Comparison of ENCODE assay signal across 13 cellular contexts in the genomic region with DNA sequence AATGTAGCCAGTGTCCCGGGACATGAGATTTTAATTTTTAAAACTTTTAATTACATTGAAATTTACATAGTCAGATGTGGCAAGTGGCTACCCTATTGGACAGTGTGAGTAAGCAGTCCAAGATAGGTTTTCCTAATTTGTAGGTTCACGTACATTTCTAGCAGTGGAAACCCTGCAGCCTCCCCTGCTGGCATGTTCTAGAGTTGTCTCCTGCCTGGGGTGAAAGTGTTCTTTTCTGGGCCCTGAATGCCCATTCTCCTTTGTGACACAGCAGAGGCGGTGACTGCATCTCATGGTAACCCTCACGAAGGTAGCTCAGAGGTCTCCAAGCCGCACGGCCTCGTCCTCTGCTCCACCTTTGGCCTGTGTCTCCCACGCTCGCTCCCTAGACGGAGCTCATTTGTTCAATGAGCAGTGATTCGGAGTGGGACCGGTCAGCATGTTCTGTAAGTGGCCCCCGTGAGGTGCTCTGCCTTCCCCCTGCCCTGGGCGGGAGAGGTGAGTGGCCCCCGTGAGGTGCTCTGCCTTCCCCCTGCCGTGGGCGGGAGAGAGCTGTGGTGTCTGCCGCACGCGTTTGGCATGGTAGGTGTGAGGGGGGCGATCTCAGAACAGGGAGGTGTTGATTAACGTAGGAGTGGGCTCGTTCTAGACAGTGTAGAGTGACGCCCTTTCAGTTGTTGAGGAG. TPM values are rescaled to one million over a fixed set of nuclear protein-coding genes. Genes with fewer than 3 reads are reported as not detected.
A peak's percentile ranks its signal among the peaks of the same experiment; 100 is the strongest.
DNase-seq lines count a peak whose midpoint lies in the region; ATAC-seq and TF ChIP-seq lines count a peak whose summit lies in the region.
"Had no signal": no experiment of that assay in that cellular context is flagged by ENCODE, and none has a peak within 500 bp of the region (broad histone marks: within the 10 kb centered on the region; RNA-seq: fewer than 3 reads in every experiment).

No MANE protein-coding gene starts in this region.

- H3K4me3 ChIP-seq in GM06990 (replicated peaks; ENCODE audit: low read depth, low read length) = no peak overlapping the region
- no peak overlapping the region for H3K4me3 ChIP-seq in stomach
- H3K4me3 ChIP-seq: colonic mucosa, gastroesophageal sphincter, lung had no signal

- no peaks in the 10 kb centered on the region for H3K27me3 Mint-ChIP-seq in natural killer cell treated with Interleukin-12 subunit alpha and Interleukin-12 subunit beta and Interleukin-15 and Interleukin-18, amount 100 ng/mL, for 72 hours

- TF ChIP-seq CTCF in GM06990 (IDR thresholded peaks at IDR 0.05; ENCODE audit: insufficient read depth, low read length, poor library complexity, severe bottlenecking) (peak; percentile 10), stomach (IDR thresholded peaks at IDR 0.05) (no peak)

- H3K4me1 Mint-ChIP-seq in natural killer cell treated with Interleukin-12 subunit alpha and Interleukin-12 subunit beta and Interleukin-15 and Interleukin-18, amount 100 ng/mL, for 72 hours (ENCODE audit: low read depth in 2 of 2) = peaks cover 27 to 28% of the 10 kb centered on the region in 2 donors

- peak overlapping the region; percentile 39 to 75 for H3K27ac Mint-ChIP-seq in natural killer cell treated with Interleukin-12 subunit alpha and Interleukin-12 subunit beta and Interleukin-15 and Interleukin-18, amount 100 ng/mL, for 72 hours

- DNase-seq in GM06990 (ENCODE audit: extremely low read depth, insufficient read length) = no peak
- DNase-seq in HT-29 (ENCODE audit: low spot score) = peak; percentile 3
- peak; percentile 40 for DNase-seq in dermis blood vessel endothelial cell
- no peak for DNase-seq in natural killer cell treated with Interleukin-12 subunit alpha and Interleukin-12 subunit beta and Interleukin-15 and Interleukin-18, amount 100 ng/mL, for 72 hours (ENCODE audit: low spot score)
- no peak for DNase-seq in stomach
- no peak for DNase-seq in hippocampal formation (lab: John Stamatoyannopoulos, UW)
- DNase-seq: activated effector memory CD4-positive, alpha-beta T cell treated with anti-CD3 and anti-CD28 coated beads, Interleukin-2, amount 50 U/mL, for 16 hours; colonic mucosa; DMS 273 treated with DMSO at 0.1 percent for 48 hours; NCI-H2171 had no signal

- intact Hi-C loops in stomach (cut with DNase I; ENCODE audit: low total_unique reads) = no loop called here

- no peak for TF ChIP-seq EP300 in stomach (IDR thresholded peaks at IDR 0.05)

- TF ChIP-seq POLR2A in stomach (IDR thresholded peaks at IDR 0.05) = no peak

- peaks cover 0 to 7% (median 0%) of the 10 kb centered on the region in 4 donors for H3K4me1 ChIP-seq in stomach
- H3K4me1 ChIP-seq: colonic mucosa, gastroesophageal sphincter had no signal

- H3K36me3 ChIP-seq in GM06990 (ENCODE audit: control insufficient read depth, insufficient read depth, low read length) = peaks cover 3% of the 10 kb centered on the region
- H3K36me3 ChIP-seq in stomach = peaks cover 23 to 63% (median 58%) of the 10 kb centered on the region in 4 donors

- H3K9me3 Mint-ChIP-seq in natural killer cell treated with Interleukin-12 subunit alpha and Interleukin-12 subunit beta and Interleukin-15 and Interleukin-18, amount 100 ng/mL, for 72 hours = no peaks in the 10 kb centered on the region

- no peak overlapping the region for H3K27ac ChIP-seq in stomach
- H3K27ac ChIP-seq: colonic mucosa, gastroesophageal sphincter had no signal

- no peaks in the 10 kb centered on the region for H3K9me3 ChIP-seq in stomach
- H3K9me3 ChIP-seq: colonic mucosa, gastroesophageal sphincter had no signal

- peak; percentile 24 to 56 for ATAC-seq in natural killer cell treated with Interleukin-12 subunit alpha and Interleukin-12 subunit beta and Interleukin-15 and Interleukin-18, amount 100 ng/mL, for 72 hours
- no peak for ATAC-seq in GM21390 (IDR thresholded peaks at IDR 0.05; ENCODE audit: unreplicated experiment)
- ATAC-seq: gastroesophageal sphincter had no signal

- H3K4me3 Mint-ChIP-seq in natural killer cell treated with Interleukin-12 subunit alpha and Interleukin-12 subunit beta and Interleukin-15 and Interleukin-18, amount 100 ng/mL, for 72 hours = no peak overlapping the region

- H3K36me3 Mint-ChIP-seq in natural killer cell treated with Interleukin-12 subunit alpha and Interleukin-12 subunit beta and Interleukin-15 and Interleukin-18, amount 100 ng/mL, for 72 hours = peaks cover 6% of the 10 kb centered on the region

- H3K27me3 ChIP-seq in GM06990 (replicated peaks; ENCODE audit: control insufficient read depth, insufficient read depth, low read length) (no peaks in the 10 kb centered on the region), stomach (no peaks in the 10 kb centered on the region)
- H3K27me3 ChIP-seq: colonic mucosa, gastroesophageal sphincter had no signal

- 92 to 94% (median 93%) methylated on average over 24 of the region's 24 CpGs for WGBS in stomach, 5 donors

RNA-seq across cellular contexts. Expression of gene WDR37, which starts 18.0 kb away (rescaled TPM):
- total RNA-seq in HT-29 (2014; rRNA removed; shearing (Covaris generic)) = 7.2 and 7.7 TPM in 2 replicates
- total RNA-seq in dermis blood vessel endothelial cell = 18.5 and 24.3 TPM in 2 replicates
- 10 to 100 TPM; 31.8 to 37.6 TPM for total RNA-seq in natural killer cell treated with Interleukin-12 subunit alpha and Interleukin-12 subunit beta and Interleukin-15 and Interleukin-18, amount 100 ng/mL, for 72 hours
- total RNA-seq in stomach = 100 to 1,000 TPM in 1 of 5 donors, 10 to 100 TPM in 4; 11.9 to 165 (median 18.0) TPM
- 1 to 10 TPM; 5.3 to 5.7 (median 5.3) TPM for polyA plus RNA-seq in stomach

RNA-seq across cellular contexts. Expression of gene IDI1, which starts 25.3 kb away (rescaled TPM):
- 66.9 and 70.7 TPM in 2 replicates for total RNA-seq in HT-29 (2014; rRNA removed; shearing (Covaris generic))
- total RNA-seq in dermis blood vessel endothelial cell = 59.6 and 95.5 TPM in 2 replicates
- 100 to 1,000 TPM in 1 of 2 donors, 10 to 100 TPM in 1; 85.7 to 140 TPM for total RNA-seq in natural killer cell treated with Interleukin-12 subunit alpha and Interleukin-12 subunit beta and Interleukin-15 and Interleukin-18, amount 100 ng/mL, for 72 hours
- 10 to 100 TPM; 18.4 to 79.1 (median 21.6) TPM for total RNA-seq in stomach
- polyA plus RNA-seq in stomach = 10 to 100 TPM; 31.6 to 76.5 (median 54.7) TPM

RNA-seq across cellular contexts. Expression of gene IDI2, which starts 48.5 kb away (rescaled TPM):
- total RNA-seq in HT-29 (2014; rRNA removed; shearing (Covaris generic)) = not detected in 2 replicates
- total RNA-seq in dermis blood vessel endothelial cell = not detected in 2 replicates
- total RNA-seq in natural killer cell treated with Interleukin-12 subunit alpha and Interleukin-12 subunit beta and Interleukin-15 and Interleukin-18, amount 100 ng/mL, for 72 hours = not detected
- total RNA-seq in stomach = 1 to 10 TPM in 1 of 5 donors, not detected in 4; 2.9 TPM
- not detected for polyA plus RNA-seq in stomach
- total RNA-seq: colonic mucosa, gastroesophageal sphincter had no signal

Comparison
In these comparisons a context has a peak if more than half of its experiments do, and no peak if none do; other contexts are left out.
1. DNase-seq: peak in HT-29 (single experiment) and dermis blood vessel endothelial cell (single experiment); none in GM06990 (single experiment), natural killer cell treated with Interleukin-12 subunit alpha and Interleukin-12 subunit beta and Interleukin-15 and Interleukin-18, amount 100 ng/mL, for 72 hours (single experiment), stomach (single experiment) and hippocampal formation (0 of 2).